Comparison of ENCODE assay signal across 1 cellular context in the genomic region with DNA sequence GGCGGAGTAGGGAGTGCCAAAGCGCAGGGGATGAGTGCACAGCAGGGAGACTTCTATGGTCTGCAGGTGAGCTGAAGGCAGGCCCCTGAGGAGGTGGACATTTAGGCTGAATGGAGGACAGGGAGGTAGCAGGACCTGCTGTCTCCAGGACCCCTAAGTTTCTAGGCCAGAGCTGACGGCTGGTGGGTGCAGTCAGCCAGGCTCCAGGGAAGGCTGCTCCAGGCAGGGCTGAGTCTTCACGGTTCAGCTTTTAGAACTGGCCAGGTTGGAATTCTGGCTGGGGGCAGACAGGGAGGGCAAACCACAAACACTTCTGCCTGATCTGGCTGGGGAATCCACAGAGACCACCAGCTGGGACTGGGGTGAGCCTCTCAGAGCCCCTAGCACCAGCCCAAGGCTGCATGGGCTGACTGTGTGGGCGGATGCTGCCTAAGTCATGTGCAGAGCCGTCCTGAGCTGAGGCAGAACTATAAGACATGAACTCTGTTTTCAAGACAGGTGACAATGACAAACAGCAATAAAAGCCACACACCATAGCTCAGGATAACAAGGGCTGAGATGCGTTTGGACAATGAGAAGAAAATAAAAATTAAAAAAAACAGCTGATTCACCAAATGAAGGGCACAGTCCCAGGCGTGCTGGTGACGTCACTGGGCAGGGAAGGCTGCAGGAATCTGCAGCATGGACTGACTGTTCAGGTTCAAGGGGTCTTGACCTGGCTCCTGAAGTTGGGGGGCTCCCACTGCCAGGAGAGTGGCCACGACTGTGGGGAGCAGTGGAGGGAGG.
TF ChIP-seq lines count a peak whose summit lies in the region.

No MANE protein-coding gene starts in this region.

TF ChIP-seq in endothelial cell of umbilical vein, 7 proteins besides CTCF, POLR2A, EP300 and RAD21:
- no peak for TF ChIP-seq EZH2 (IDR thresholded peaks at IDR 0.05; ENCODE audit: borderline replicate concordance, low read depth, low read length, severe bottlenecking)
- no peak for TF ChIP-seq MYC (IDR thresholded peaks at IDR 0.05; ENCODE audit: low read depth, low read length)
- TF ChIP-seq POLR2AphosphoS5 (IDR thresholded peaks at IDR 0.05; ENCODE audit: insufficient read depth, low read depth, low read length): no peak
- TF ChIP-seq GATA2 (IDR thresholded peaks at IDR 0.05; ENCODE audit: insufficient read depth, insufficient read length, low read depth, low read length): no peak
